ENCODE assay signal across 23 cellular contexts in genomic region chr2:146004470-146004869, GRCh38.
DNase-seq lines count a peak whose midpoint lies in the region; ATAC-seq, FAIRE-seq and TF ChIP-seq lines count a peak whose summit lies in the region.
"Had no signal": no experiment of that assay in that cellular context is flagged by ENCODE, and none has a peak within 500 bp of the region (broad histone marks: within the 10 kb centered on the region; RNA-seq: fewer than 3 reads in every experiment).

No MANE protein-coding gene starts in this region.

- no peak for TF ChIP-seq CTCF in MCF 10A (IDR thresholded peaks at IDR 0.05; ENCODE audit: unreplicated experiment)
- TF ChIP-seq CTCF in breast epithelium (IDR thresholded peaks at IDR 0.05) = no peak
- TF ChIP-seq CTCF in astrocyte (IDR thresholded peaks at IDR 0.05; ENCODE audit: insufficient read depth, low read depth, low read length) = no peak
- no peak for TF ChIP-seq CTCF in fibroblast of mammary gland (conservative IDR thresholded peaks at IDR 0.05; ENCODE audit: control insufficient read depth, insufficient read depth, low read depth, low read length)

- H4K20me1 ChIP-seq in astrocyte (ENCODE audit: insufficient read depth, low read length) = no peaks in the 10 kb centered on the region

- H3K36me3 Mint-ChIP-seq in MCF 10A (ENCODE audit: insufficient read depth, unreplicated experiment) = no peaks in the 10 kb centered on the region
- no peaks in the 10 kb centered on the region for H3K36me3 Mint-ChIP-seq in astrocyte (ENCODE audit: low read depth, unreplicated experiment)
- H3K36me3 Mint-ChIP-seq in stimulated activated naive B cell treated with anti-CD40 and anti-IgM and Interleukin-4, amounts not matched to agents 10 μg/mL and 1 μg/mL and 100 μg/mL, for 72 hours = no peaks in the 10 kb centered on the region
- H3K36me3 Mint-ChIP-seq: CD14-positive monocyte; neural progenitor cell; stimulated activated memory B cell treated with anti-CD40 and anti-IgM and Interleukin-4, amounts not matched to agents 10 μg/mL and 1 μg/mL and 100 μg/mL, for 72 hours had no signal

- POLR2A ChIA-PET in MCF 10A (lab: Yijun Ruan, JAX) = no interaction called here

- no peak for TF ChIP-seq POLR2A in breast epithelium (IDR thresholded peaks at IDR 0.05)

- H3K27me3 Mint-ChIP-seq in MCF 10A (ENCODE audit: insufficient read depth, unreplicated experiment) = no peaks in the 10 kb centered on the region
- no peaks in the 10 kb centered on the region for H3K27me3 Mint-ChIP-seq in astrocyte (ENCODE audit: low read depth, unreplicated experiment)
- H3K27me3 Mint-ChIP-seq in stimulated activated naive B cell treated with anti-CD40 and anti-IgM and Interleukin-4, amounts not matched to agents 10 μg/mL and 1 μg/mL and 100 μg/mL, for 72 hours = no peaks in the 10 kb centered on the region
- H3K27me3 Mint-ChIP-seq: activated CD4-positive, alpha-beta T cell treated with anti-CD3 and anti-CD28 coated beads, Interleukin-2, amount 10 ng/mL, durations not matched to agents 7 days and 5 days; stimulated activated memory B cell treated with anti-CD40 and anti-IgM and Interleukin-4, amounts not matched to agents 10 μg/mL and 1 μg/mL and 100 μg/mL, for 72 hours had no signal

- H3K27me3 ChIP-seq in breast epithelium (no peaks in the 10 kb centered on the region), astrocyte (ENCODE audit: insufficient read depth, low read length) (peaks cover 29% of the 10 kb centered on the region)
- H3K27me3 ChIP-seq: ascending aorta, esophagus muscularis mucosa, neural progenitor cell, tibial nerve had no signal

- H3K4me3 ChIP-seq in breast epithelium (no peak overlapping the region), astrocyte (ENCODE audit: insufficient read depth, low read depth, low read length) (no peak overlapping the region), fibroblast of mammary gland (ENCODE audit: control insufficient read depth, low read depth, low read length) (no peak overlapping the region)
- H3K4me3 ChIP-seq: ascending aorta, esophagus muscularis mucosa, neural progenitor cell, tibial nerve had no signal

- H3K9ac ChIP-seq in astrocyte (ENCODE audit: low read length) = no peak overlapping the region
- H3K9ac ChIP-seq: neural progenitor cell had no signal

- H3K4me2 ChIP-seq in astrocyte (ENCODE audit: low read length) = no peak overlapping the region
- H3K4me2 ChIP-seq: neural progenitor cell had no signal

- intact Hi-C loops in MCF 10A (cut with micrococcal nuclease) (no loop called here), breast epithelium (cut with DNase I; ENCODE audit: low total_unique reads) (no loop called here)

- H2AFZ ChIP-seq in astrocyte (ENCODE audit: low read depth, low read length) = no peak overlapping the region

- no peak for FAIRE-seq in astrocyte (lab: Jason Lieb, UNC)

- H3K27ac Mint-ChIP-seq in MCF 10A (ENCODE audit: low read depth, unreplicated experiment) (no peak overlapping the region), astrocyte (ENCODE audit: unreplicated experiment) (no peak overlapping the region)
- no peak overlapping the region for H3K27ac Mint-ChIP-seq in stimulated activated naive B cell treated with anti-CD40 and anti-IgM and Interleukin-4, amounts not matched to agents 10 μg/mL and 1 μg/mL and 100 μg/mL, for 72 hours
- H3K27ac Mint-ChIP-seq: activated CD4-positive, alpha-beta T cell treated with anti-CD3 and anti-CD28 coated beads, Interleukin-2, amount 10 ng/mL, durations not matched to agents 7 days and 5 days; CD14-positive monocyte; neural progenitor cell; stimulated activated memory B cell treated with anti-CD40 and anti-IgM and Interleukin-4, amounts not matched to agents 10 μg/mL and 1 μg/mL and 100 μg/mL, for 72 hours had no signal

- no peaks in the 10 kb centered on the region for H3K9me3 ChIP-seq in breast epithelium
- no peaks in the 10 kb centered on the region for H3K9me3 ChIP-seq in astrocyte (ENCODE audit: insufficient read depth, low read depth, low read length)
- H3K9me3 ChIP-seq: ascending aorta, esophagus muscularis mucosa, tibial nerve had no signal

- no peak overlapping the region for H3K4me3 Mint-ChIP-seq in MCF 10A (ENCODE audit: unreplicated experiment)
- H3K4me3 Mint-ChIP-seq in astrocyte (ENCODE audit: unreplicated experiment) = no peak overlapping the region
- no peak overlapping the region for H3K4me3 Mint-ChIP-seq in stimulated activated naive B cell treated with anti-CD40 and anti-IgM and Interleukin-4, amounts not matched to agents 10 μg/mL and 1 μg/mL and 100 μg/mL, for 72 hours
- H3K4me3 Mint-ChIP-seq: activated CD4-positive, alpha-beta T cell treated with anti-CD3 and anti-CD28 coated beads, Interleukin-2, amount 10 ng/mL, durations not matched to agents 7 days and 5 days; CD14-positive monocyte; neural progenitor cell; stimulated activated memory B cell treated with anti-CD40 and anti-IgM and Interleukin-4, amounts not matched to agents 10 μg/mL and 1 μg/mL and 100 μg/mL, for 72 hours had no signal

- H3K9me3 Mint-ChIP-seq in MCF 10A (ENCODE audit: unreplicated experiment) (no peaks in the 10 kb centered on the region), astrocyte (ENCODE audit: unreplicated experiment) (no peaks in the 10 kb centered on the region)
- H3K9me3 Mint-ChIP-seq in stimulated activated naive B cell treated with anti-CD40 and anti-IgM and Interleukin-4, amounts not matched to agents 10 μg/mL and 1 μg/mL and 100 μg/mL, for 72 hours = no peaks in the 10 kb centered on the region
- H3K9me3 Mint-ChIP-seq: activated CD4-positive, alpha-beta T cell treated with anti-CD3 and anti-CD28 coated beads, Interleukin-2, amount 10 ng/mL, durations not matched to agents 7 days and 5 days; neural progenitor cell; stimulated activated memory B cell treated with anti-CD40 and anti-IgM and Interleukin-4, amounts not matched to agents 10 μg/mL and 1 μg/mL and 100 μg/mL, for 72 hours had no signal

- no peaks in the 10 kb centered on the region for H3K79me2 ChIP-seq in astrocyte (ENCODE audit: insufficient read depth, low read length)

- CTCF ChIA-PET in MCF 10A (lab: Yijun Ruan, JAX) = no interaction called here

- no peak overlapping the region for H3K27ac ChIP-seq in breast epithelium
- H3K27ac ChIP-seq in astrocyte (ENCODE audit: low read depth, low read length) = no peak overlapping the region
- H3K27ac ChIP-seq: ascending aorta, esophagus muscularis mucosa, neural progenitor cell, tibial nerve had no signal

- H3K4me1 Mint-ChIP-seq in MCF 10A (ENCODE audit: insufficient read depth, unreplicated experiment) (peaks cover 6% of the 10 kb centered on the region), astrocyte (ENCODE audit: low read depth, unreplicated experiment) (no peaks in the 10 kb centered on the region)
- no peaks in the 10 kb centered on the region for H3K4me1 Mint-ChIP-seq in stimulated activated naive B cell treated with anti-CD40 and anti-IgM and Interleukin-4, amounts not matched to agents 10 μg/mL and 1 μg/mL and 100 μg/mL, for 72 hours
- H3K4me1 Mint-ChIP-seq: activated CD4-positive, alpha-beta T cell treated with anti-CD3 and anti-CD28 coated beads, Interleukin-2, amount 10 ng/mL, durations not matched to agents 7 days and 5 days; CD14-positive monocyte; neural progenitor cell; stimulated activated memory B cell treated with anti-CD40 and anti-IgM and Interleukin-4, amounts not matched to agents 10 μg/mL and 1 μg/mL and 100 μg/mL, for 72 hours had no signal

- H3K4me1 ChIP-seq in breast epithelium = no peaks in the 10 kb centered on the region
- no peaks in the 10 kb centered on the region for H3K4me1 ChIP-seq in astrocyte (ENCODE audit: insufficient read depth, low read length)
- H3K4me1 ChIP-seq: ascending aorta, esophagus muscularis mucosa, tibial nerve had no signal

- DNase-seq in MCF 10A (ENCODE audit: unreplicated experiment) (peak; percentile 65), breast epithelium (ENCODE audit: low spot score in 2 of 2) (no peak), astrocyte (ENCODE audit: low read depth) (peak; percentile 76), fibroblast of mammary gland (ENCODE audit: low read depth) (peak; percentile 59), DMS114 treated with DMSO at 0.1 percent for 48 hours (lab: John Stamatoyannopoulos, UW; ENCODE audit: unreplicated experiment) (no peak)
- DNase-seq in stimulated activated CD4-positive, alpha-beta T cell treated with anti-CD3 and anti-CD28 coated beads, Interleukin-4, amount 100 ng/mL, for 1 hour = no peak
- no peak for DNase-seq in stimulated activated naive B cell treated with anti-CD40 and anti-IgM and Interleukin-4, amounts not matched to agents 10 μg/mL and 1 μg/mL and 100 μg/mL, for 72 hours
- DNase-seq: 8988T; activated CD4-positive, alpha-beta T cell treated with anti-CD3 and anti-CD28 coated beads, Interleukin-2, amount 10 ng/mL, durations not matched to agents 7 days and 5 days; activated CD8-positive, alpha-beta memory T cell treated with anti-CD3 and anti-CD28 coated beads, Interleukin-2, amount 50 U/mL, for 48 hours; DMS79; left cardiac atrium; midbrain; NCI-H1048; NCI-H2107; NCI-H774 had no signal

- BruUV-seq in MCF 10A (replicated peaks; lab: Mats Ljungman, UMichigan) = no TSS peak

- no peak for ATAC-seq in stimulated activated naive B cell treated with anti-CD40 and anti-IgM and Interleukin-4, amounts not matched to agents 10 μg/mL and 1 μg/mL and 100 μg/mL, for 72 hours (replicated peaks)
- ATAC-seq in HG02938 (IDR thresholded peaks at IDR 0.05; ENCODE audit: unreplicated experiment) = no peak
- ATAC-seq: left cardiac atrium; stimulated activated memory B cell treated with anti-CD40 and anti-IgM and Interleukin-4, amounts not matched to agents 10 μg/mL and 1 μg/mL and 100 μg/mL, for 72 hours had no signal

- H3K36me3 ChIP-seq in breast epithelium (no peaks in the 10 kb centered on the region), astrocyte (ENCODE audit: insufficient read depth, low read length) (no peaks in the 10 kb centered on the region)
- H3K36me3 ChIP-seq: ascending aorta, esophagus muscularis mucosa, neural progenitor cell, tibial nerve had no signal

Comparison
In these comparisons a context has a peak if more than half of its experiments do, and no peak if none do; other contexts are left out.
1. DNase-seq: peak in MCF 10A (single experiment), astrocyte (single experiment) and fibroblast of mammary gland (single experiment); none in breast epithelium (0 of 2), stimulated activated CD4-positive, alpha-beta T cell treated with anti-CD3 and anti-CD28 coated beads, Interleukin-4, amount 100 ng/mL, for 1 hour (single experiment), stimulated activated naive B cell treated with anti-CD40 and anti-IgM and Interleukin-4, amounts not matched to agents 10 μg/mL and 1 μg/mL and 100 μg/mL, for 72 hours (single experiment) and DMS114 treated with DMSO at 0.1 percent for 48 hours (single experiment).